ENCODE assay signal across 23 cellular contexts in genomic region chr7:123735539-123735938, GRCh38. TPM values are rescaled to one million over a fixed set of nuclear protein-coding genes. Genes with fewer than 3 reads are reported as not detected.
A peak's percentile ranks its signal among the peaks of the same experiment; 100 is the strongest.
DNase-seq lines count a peak whose midpoint lies in the region; ATAC-seq, FAIRE-seq and TF ChIP-seq lines count a peak whose summit lies in the region.
"Had no signal": no experiment of that assay in that cellular context is flagged by ENCODE, and none has a peak within 500 bp of the region (broad histone marks: within the 10 kb centered on the region; RNA-seq: fewer than 3 reads in every experiment).

No MANE protein-coding gene starts in this region.

- H3K4me1 ChIP-seq in HEK293 (ENCODE audit: control insufficient read depth, insufficient read depth, low read length) (no peaks in the 10 kb centered on the region), K562 (replicated peaks in 1 of 2; ENCODE audit: control insufficient read depth in 2 of 2, insufficient read depth in 2 of 2, low read length in 2 of 2) (no peaks in the 10 kb centered on the region), pancreas (peaks cover 15 to 26% (median 21%) of the 10 kb centered on the region in 3 donors)

- H3K27me3 Mint-ChIP-seq in activated naive CD4-positive, alpha-beta T cell treated with anti-CD3 and anti-CD28 coated beads for 36 hours (ENCODE audit: low read depth) = no peaks in the 10 kb centered on the region
- H3K27me3 Mint-ChIP-seq in activated T-cell treated with anti-CD3 and anti-CD28 coated beads, Interleukin-2, amount 50 U/mL, for 24 hours = no peaks in the 10 kb centered on the region
- H3K27me3 Mint-ChIP-seq: CD4-positive, alpha-beta T cell had no signal

- no peak overlapping the region for H2AFZ ChIP-seq in K562 (ENCODE audit: low read depth, low read length)

- no peak for ATAC-seq in K562
- ATAC-seq in pancreas = no peak
- ATAC-seq: A549, HCT116 had no signal

- peaks cover 24% of the 10 kb centered on the region for H3K9me3 Mint-ChIP-seq in activated naive CD4-positive, alpha-beta T cell treated with anti-CD3 and anti-CD28 coated beads for 36 hours
- H3K9me3 Mint-ChIP-seq in activated T-cell treated with anti-CD3 and anti-CD28 coated beads, Interleukin-2, amount 50 U/mL, for 24 hours = peaks cover 27% of the 10 kb centered on the region

- no TSS peak for BruUV-seq in K562 (replicated peaks; lab: Mats Ljungman, UMichigan)

- in situ Hi-C loops in K562 (cut with MboI) = no loop called here

- DNase-seq in activated naive CD4-positive, alpha-beta T cell treated with anti-CD3 and anti-CD28 coated beads for 36 hours = no peak
- no peak for DNase-seq in activated naive CD4-positive, alpha-beta T cell treated with anti-CD3 and anti-CD28 coated beads, Interleukin-2, amount 50 U/mL, for 16 hours
- DNase-seq in K562 (ENCODE audit: extremely low read depth in 1 of 4, low spot score in 3 of 4) = no peak
- DNase-seq in pancreas = no peak
- no peak for DNase-seq in epidermal melanocyte (ENCODE audit: insufficient read length, low spot score)
- no peak for DNase-seq in activated T-cell treated with anti-CD3 and anti-CD28 coated beads, Interleukin-2, amount 50 U/mL, for 24 hours
- no peak for DNase-seq in inferior parietal cortex (ENCODE audit: extremely low spot score)
- DNase-seq: AML-193; Caco-2; CD4-positive, alpha-beta T cell; DMS153; DMS79; GDM1; GOT3; H7 had no signal

- POLR2A ChIA-PET in HEK293 (lab: Yijun Ruan, JAX) (interaction anchor here (2.0 kb wide), 1 partner anchor 14 kb away, joined by 13 read pairs; the partner anchor contains the start of gene WASL), K562 (lab: Yijun Ruan, JAX) (interaction anchor here (0.7 to 1.0 kb wide), 3 partner anchors 13 to 35 kb away, joined by 3 to 7 read pairs (median 5); partner anchors contain the start of gene WASL)

- peaks cover 100% of the 10 kb centered on the region for H3K79me2 ChIP-seq in K562 (ENCODE audit: control insufficient read depth, insufficient read depth, low read length)

- H3K27ac ChIP-seq in HEK293 (ENCODE audit: extremely low read depth, low read depth, low read length) = no peak overlapping the region
- H3K27ac ChIP-seq in K562 (ENCODE audit: extremely low read depth, low read depth, low read length) = no peak overlapping the region
- no peak overlapping the region for H3K27ac ChIP-seq in pancreas
- H3K27ac ChIP-seq: 22Rv1, A549, C4-2B had no signal

- H3K4me3 Mint-ChIP-seq in activated naive CD4-positive, alpha-beta T cell treated with anti-CD3 and anti-CD28 coated beads for 36 hours = no peak overlapping the region
- no peak overlapping the region for H3K4me3 Mint-ChIP-seq in activated T-cell treated with anti-CD3 and anti-CD28 coated beads, Interleukin-2, amount 50 U/mL, for 24 hours
- H3K4me3 Mint-ChIP-seq: CD4-positive, alpha-beta T cell had no signal

- H3K36me3 ChIP-seq in HEK293 (ENCODE audit: control insufficient read depth in 2 of 2, insufficient read depth in 1 of 2, low read length in 2 of 2) (no peaks in the 10 kb centered on the region), K562 (ENCODE audit: control insufficient read depth, insufficient read depth, low read length) (peaks cover 25% of the 10 kb centered on the region), pancreas (no peaks in the 10 kb centered on the region)

- no peak for FAIRE-seq in K562 (lab: Jason Lieb, UNC)
- FAIRE-seq in pancreas (lab: Jason Lieb, UNC) = peak; percentile 5
- FAIRE-seq: A549, GM12892, GM18507, HTR-8/SVneo had no signal

- no peaks in the 10 kb centered on the region for H4K20me1 ChIP-seq in K562 (replicated peaks; ENCODE audit: control insufficient read depth, insufficient read depth, low read length)

- no peak overlapping the region for H3K4me2 ChIP-seq in K562 (ENCODE audit: insufficient read depth, low read length)
- H3K4me2 ChIP-seq: A549 had no signal

- peak overlapping the region; percentile 5 for H3K27ac Mint-ChIP-seq in activated naive CD4-positive, alpha-beta T cell treated with anti-CD3 and anti-CD28 coated beads for 36 hours
- H3K27ac Mint-ChIP-seq in activated T-cell treated with anti-CD3 and anti-CD28 coated beads, Interleukin-2, amount 50 U/mL, for 24 hours = no peak overlapping the region
- H3K27ac Mint-ChIP-seq: CD4-positive, alpha-beta T cell had no signal

- TF ChIP-seq RAD21 in K562 (CRISPR knock-in tag; conservative IDR thresholded peaks at IDR 0.05 in 1 of 2, IDR thresholded peaks at IDR 0.05 in 1 of 2) = no peak

- no peaks in the 10 kb centered on the region for H3K9me3 ChIP-seq in HEK293 (ENCODE audit: control insufficient read depth, insufficient read depth, low read depth, low read length)
- H3K9me3 ChIP-seq in K562 (replicated peaks; ENCODE audit: control insufficient read depth, insufficient read depth, low read depth, low read length) = peaks cover 17% of the 10 kb centered on the region
- H3K9me3 ChIP-seq in pancreas = no peaks in the 10 kb centered on the region

- no peak overlapping the region for H3K9ac ChIP-seq in K562 (ENCODE audit: insufficient read depth in 1 of 2, low read depth in 2 of 2, low read length in 2 of 2)

- peaks cover 40% of the 10 kb centered on the region for H3K4me1 Mint-ChIP-seq in activated naive CD4-positive, alpha-beta T cell treated with anti-CD3 and anti-CD28 coated beads for 36 hours (ENCODE audit: low read depth)
- H3K4me1 Mint-ChIP-seq in activated T-cell treated with anti-CD3 and anti-CD28 coated beads, Interleukin-2, amount 50 U/mL, for 24 hours (ENCODE audit: low read depth) = peaks cover 44% of the 10 kb centered on the region

- TF ChIP-seq POLR2A in K562 (conservative IDR thresholded peaks at IDR 0.05) = no peak

- 77% methylated on average over 5 of the region's 5 CpGs for WGBS in K562 (ENCODE audit: insufficient coverage, low coverage, missing lambda C conversion rate)
- 87 to 88% methylated on average over 5 of the region's 5 CpGs for WGBS in pancreas, 2 donors

- TF ChIP-seq CTCF in HEK293 (tag by site-specific recombination; IDR thresholded peaks at IDR 0.05) = no peak
- TF ChIP-seq CTCF in K562 (IDR thresholded peaks at IDR 0.05 in 2 of 3, conservative IDR thresholded peaks at IDR 0.05 in 1 of 3; ENCODE audit: insufficient read depth in 2 of 3, low read depth in 1 of 3, low read length in 3 of 3) = no peak
- no peak for TF ChIP-seq CTCF in pancreas (IDR thresholded peaks at IDR 0.05)

- intact Hi-C loops in activated naive CD4-positive, alpha-beta T cell treated with anti-CD3 and anti-CD28 coated beads for 36 hours (cut with micrococcal nuclease) = no loop called here
- intact Hi-C loops in K562 (cut with micrococcal nuclease) = no loop called here
- intact Hi-C loops in pancreas (cut with DNase I) = no loop called here

- H3K4me3 ChIP-seq in HEK293 (ENCODE audit: low read depth, low read length) (no peak overlapping the region), K562 (no peak overlapping the region), pancreas (no peak overlapping the region)
- H3K4me3 ChIP-seq: A549 had no signal

- no peaks in the 10 kb centered on the region for H3K9me1 ChIP-seq in K562 (ENCODE audit: control insufficient read depth, insufficient read depth, low read length)

- no peak for TF ChIP-seq EP300 in K562 (IDR thresholded peaks at IDR 0.05; ENCODE audit: low read length)

- CTCF ChIA-PET in activated naive CD4-positive, alpha-beta T cell treated with anti-CD3 and anti-CD28 coated beads for 36 hours (lab: Charles Lee) = interaction anchor here (0.6 to 0.9 kb wide), 2 partner anchors 10 to 27 kb away, joined by 4 to 5 read pairs; no protein-coding TSS in a partner anchor
- CTCF ChIA-PET in HEK293 (lab: Yijun Ruan, JAX) = interaction anchor here (0.6 to 0.7 kb wide), 2 partner anchors 48 to 130 kb away, joined by 3 read pairs; no protein-coding TSS in a partner anchor
- CTCF ChIA-PET in K562 (lab: Yijun Ruan, JAX; ENCODE audit: low intra/inter-chr PET ratio) = no interaction called here

- H3K27me3 ChIP-seq in K562 (ENCODE audit: control insufficient read depth in 2 of 2, insufficient read depth in 2 of 2, low read length in 2 of 2) (no peaks in the 10 kb centered on the region), pancreas (no peaks in the 10 kb centered on the region)

- peaks cover 36% of the 10 kb centered on the region for H3K36me3 Mint-ChIP-seq in activated naive CD4-positive, alpha-beta T cell treated with anti-CD3 and anti-CD28 coated beads for 36 hours (ENCODE audit: low read depth)
- H3K36me3 Mint-ChIP-seq in activated T-cell treated with anti-CD3 and anti-CD28 coated beads, Interleukin-2, amount 50 U/mL, for 24 hours (ENCODE audit: low read depth) = peaks cover 61% of the 10 kb centered on the region

TF ChIP-seq in HEK293, 187 proteins besides CTCF, POLR2A, EP300 and RAD21 (continues in another document):
- TF ChIP-seq KLF9 (tag by site-specific recombination; IDR thresholded peaks at IDR 0.05; ENCODE audit: low read depth) (no peak), SETDB1 (IDR thresholded peaks at IDR 0.05; ENCODE audit: insufficient read length, low read length) (peak; percentile 70), ZNF585B (tag by site-specific recombination; IDR thresholded peaks at IDR 0.05) (peak; percentile 92)

TF ChIP-seq in K562, 482 proteins besides CTCF, POLR2A, EP300 and RAD21 (continues in another document):
- no peak for TF ChIP-seq HEY1 (CRISPR knock-in tag; IDR thresholded peaks at IDR 0.05; ENCODE audit: borderline replicate concordance)

RNA-seq across cellular contexts. Expression of gene WASL, which starts 13.3 kb away (rescaled TPM):
- 1 to 10 TPM; 3.7 to 3.8 TPM for total RNA-seq in activated naive CD4-positive, alpha-beta T cell treated with anti-CD3 and anti-CD28 coated beads for 36 hours
- total RNA-seq in K562 (2011; cell fraction: chromatin; rRNA removed; ENCODE audit: low replicate concordance) = 10.9 and 28.5 TPM in 2 replicates
- 10.0 and 12.2 TPM in 2 replicates for total RNA-seq in K562 (2011; cell fraction: nucleolus; rRNA removed)
- 19.1 and 41.4 TPM in 2 replicates for total RNA-seq in K562 (2011; cell fraction: nucleoplasm; rRNA removed)
- 4.1 and 5.9 TPM in 2 replicates for total RNA-seq in K562 (2014; rRNA removed)
- total RNA-seq in K562 (2014; rRNA removed; fragmentation: Illumina TruSeq; extraction: Trizol) = 9.6 and 9.9 TPM in 2 replicates
- total RNA-seq in K562 (2015; rRNA removed; fragmentation: Illumina TruSeq; extraction: Trizol) = 8.5 and 8.7 TPM in 2 replicates
- total RNA-seq in K562 (2021) = 12.9 and 13.9 TPM in 2 replicates
- 5.6 and 8.3 TPM in 2 replicates for polyA plus RNA-seq in K562 (2011; rRNA removed)
- 2.0 and 2.8 TPM in 2 replicates for polyA plus RNA-seq in K562 (2011; cell fraction: cytosol; rRNA removed)
- polyA plus RNA-seq in K562 (2011; cell fraction: nucleus; rRNA removed) = 10.4 and 11.6 TPM in 2 replicates
- 8.4 and 12.5 TPM in 2 replicates for polyA plus RNA-seq in K562 (2012)
- 10.2 and 10.9 TPM in 2 replicates for polyA plus RNA-seq in K562 (2014; fragmentation: Illumina TruSeq; extraction: Trizol)
- 1 to 10 TPM; 3.2 to 4.4 TPM for polyA plus RNA-seq in K562 (2014; fragmentation: Nextera tagmentation; extraction: Ambion mirVana)
- 6.6 and 8.1 TPM in 2 replicates for polyA plus RNA-seq in K562 (2014; rRNA removed)
- polyA minus RNA-seq in K562 (2011; rRNA and poly(A)+ RNA removed) = 7.6 and 9.3 TPM in 2 replicates
- polyA minus RNA-seq in K562 (2011; cell fraction: cytosol; rRNA and poly(A)+ RNA removed) = 4.5 and 6.2 TPM in 2 replicates
- polyA minus RNA-seq in K562 (2011; cell fraction: nucleus; rRNA and poly(A)+ RNA removed) = 29.4 and 36.2 TPM in 2 replicates
- 10 to 100 TPM; 13.2 to 27.3 (median 18.0) TPM for total RNA-seq in pancreas
- 10 to 100 TPM in 1 of 2 donors, 1 to 10 TPM in 1; 8.2 to 14.9 TPM for polyA plus RNA-seq in pancreas
